ENCODE assay signal across 8 cellular contexts in genomic region chr2:74391580-74392448, GRCh38. TPM values are rescaled to one million over a fixed set of nuclear protein-coding genes. Genes with fewer than 3 reads are reported as not detected.
DNase-seq lines count a peak whose midpoint lies in the region; ATAC-seq, FAIRE-seq and TF ChIP-seq lines count a peak whose summit lies in the region.

No MANE protein-coding gene starts in this region.

- H3K9me2 ChIP-seq in PC-3 (replicated peaks; ENCODE audit: low read length): no peaks in the 10 kb centered on the region

- H2AFZ ChIP-seq in PC-3 (ENCODE audit: low read length): peak overlapping the region; percentile 93

- peaks cover 5% of the 10 kb centered on the region for H3K27me3 Mint-ChIP-seq in activated T-cell treated with anti-CD3 and anti-CD28 coated beads, Interleukin-2, amount 50 U/mL, for 24 hours

- H4K20me1 ChIP-seq in PC-3 (ENCODE audit: low read length): no peaks in the 10 kb centered on the region

- H3K4me3 ChIP-seq in Jurkat, Clone E6-1 (ENCODE audit: low read length): peak overlapping the region; percentile 96
- H3K4me3 ChIP-seq in PC-3 (ENCODE audit: low read length) (peak overlapping the region; percentile 92), muscle layer of duodenum (ENCODE audit: low read depth in 1 of 2, low read length in 2 of 2) (peak overlapping the region; percentile 72 to 76)

- no peaks in the 10 kb centered on the region for H3F3A ChIP-seq in PC-3 (ENCODE audit: low read length, unreplicated experiment)

- H3K9me3 ChIP-seq in PC-3 (ENCODE audit: low read length): no peaks in the 10 kb centered on the region
- no peaks in the 10 kb centered on the region for H3K9me3 ChIP-seq in muscle layer of duodenum (ENCODE audit: control insufficient read depth in 1 of 2, low read length in 2 of 2)

- H3K27me3 ChIP-seq in PC-3 (ENCODE audit: low read length) (no peaks in the 10 kb centered on the region), muscle layer of duodenum (ENCODE audit: low read depth, low read length) (no peaks in the 10 kb centered on the region)

- H3K9ac ChIP-seq in PC-3 (ENCODE audit: low read length): peak overlapping the region; percentile 88

- no TSS peak for BruUV-seq in PC-3 (replicated peaks; lab: Mats Ljungman, UMichigan)

- POLR2A ChIA-PET in PC-3 (lab: Charles Lee; ENCODE audit: unreplicated experiment): interaction anchor here (0.6 to 1.0 kb wide), 3 partner anchors 40 to 695 kb away, joined by 3 to 5 read pairs (median 4); no protein-coding TSS in a partner anchor

- peak overlapping the region; percentile 99 for H3K4me2 ChIP-seq in PC-3 (ENCODE audit: low read length)

- H3K36me3 ChIP-seq in PC-3 (ENCODE audit: low read depth, low read length) (no peaks in the 10 kb centered on the region), muscle layer of duodenum (ENCODE audit: control insufficient read depth in 1 of 2, insufficient read depth in 2 of 2, low read length in 2 of 2) (no peaks in the 10 kb centered on the region)

- no peak overlapping the region for H3K4me3 Mint-ChIP-seq in activated T-cell treated with anti-CD3 and anti-CD28 coated beads, Interleukin-2, amount 50 U/mL, for 24 hours

- DNase-seq in D721Med (ENCODE audit: insufficient read length, low spot score) (peak; percentile 70), PC-3 (peak; percentile 89)
- peak; percentile 93 for DNase-seq in Jurkat, Clone E6-1 (ENCODE audit: low read depth, low spot score)
- peak; percentile 98 for DNase-seq in activated T-cell treated with anti-CD3 and anti-CD28 coated beads, Interleukin-2, amount 50 U/mL, for 24 hours
- DNase-seq in stimulated activated CD8-positive, alpha-beta memory T cell treated with anti-CD3 and anti-CD28 coated beads, Interleukin-7, amount 100 ng/mL, for 4 hours (ENCODE audit: low read depth in 2 of 2): peak; percentile 86 to 91

- intact Hi-C loops in PC-3 (cut with micrococcal nuclease): no loop called here

- H3K27ac ChIP-seq in PC-3 (ENCODE audit: low read length) (peak overlapping the region; percentile 63), muscle layer of duodenum (ENCODE audit: low read length) (peak overlapping the region; percentile 86)

- CTCF ChIA-PET in PC-3 (lab: Charles Lee): interaction anchor here (0.5 to 0.6 kb wide), 2 partner anchors 99 to 1059 kb away, joined by 3 to 4 read pairs; no protein-coding TSS in a partner anchor

- FAIRE-seq in D721Med (lab: Jason Lieb, UNC): peak; percentile 21

- H3K79me2 ChIP-seq in PC-3 (ENCODE audit: low read length): peaks cover 47% of the 10 kb centered on the region

- H3K4me1 ChIP-seq in PC-3 (ENCODE audit: insufficient read depth, low read length): peaks cover 21% of the 10 kb centered on the region
- H3K4me1 ChIP-seq in muscle layer of duodenum (ENCODE audit: control insufficient read depth in 1 of 2, insufficient read depth in 2 of 2, low read length in 2 of 2): peaks cover 14 to 30% of the 10 kb centered on the region in 2 donors

- H3K9me3 Mint-ChIP-seq in activated T-cell treated with anti-CD3 and anti-CD28 coated beads, Interleukin-2, amount 50 U/mL, for 24 hours: no peaks in the 10 kb centered on the region

- peak overlapping the region; percentile 100 for H3K27ac Mint-ChIP-seq in activated T-cell treated with anti-CD3 and anti-CD28 coated beads, Interleukin-2, amount 50 U/mL, for 24 hours

- peaks cover 7% of the 10 kb centered on the region for H3K4me1 Mint-ChIP-seq in activated T-cell treated with anti-CD3 and anti-CD28 coated beads, Interleukin-2, amount 50 U/mL, for 24 hours (ENCODE audit: low read depth)

- TF ChIP-seq CTCF in D721Med (IDR thresholded peaks at IDR 0.05; ENCODE audit: insufficient read depth, missing control alignments) (peak; percentile 99), PC-3 (conservative IDR thresholded peaks at IDR 0.05; ENCODE audit: low read depth, low read length) (peak; percentile 97)

- peaks cover 6% of the 10 kb centered on the region for H3K36me3 Mint-ChIP-seq in activated T-cell treated with anti-CD3 and anti-CD28 coated beads, Interleukin-2, amount 50 U/mL, for 24 hours (ENCODE audit: low read depth)

- ATAC-seq in GM21447 (IDR thresholded peaks at IDR 0.05; ENCODE audit: unreplicated experiment) (peak; percentile 76), PC-3 (peak; percentile 84), esophagus mucosa (peak; percentile 93)

RNA-seq across cellular contexts. Expression of gene DCTN1, which starts 11.7 kb away (rescaled TPM):
- polyA plus RNA-seq in Jurkat, Clone E6-1 (2012; ENCODE audit: insufficient read depth, insufficient read length): 167 TPM
- total RNA-seq in PC-3 (2014; rRNA removed): 67.8 and 91.0 TPM in 2 replicates
- 86.4 TPM for total RNA-seq in esophagus mucosa

RNA-seq across cellular contexts. Expression of gene C2orf81, which starts 29.6 kb away (rescaled TPM):
- polyA plus RNA-seq in Jurkat, Clone E6-1 (2012; ENCODE audit: insufficient read depth, insufficient read length): 3.7 TPM
- total RNA-seq in PC-3 (2014; rRNA removed) (1.6 and 2.4 TPM in 2 replicates), esophagus mucosa (0.56 TPM)

RNA-seq across cellular contexts. Expression of gene WDR54, which starts 29.7 kb away (rescaled TPM):
- 108 TPM for polyA plus RNA-seq in Jurkat, Clone E6-1 (2012; ENCODE audit: insufficient read depth, insufficient read length)
- total RNA-seq in PC-3 (2014; rRNA removed): 38.8 and 41.0 TPM in 2 replicates
- 4.3 TPM for total RNA-seq in esophagus mucosa

RNA-seq across cellular contexts. Expression of gene SLC4A5, which starts 48.6 kb away (rescaled TPM):
- polyA plus RNA-seq in Jurkat, Clone E6-1 (2012; ENCODE audit: insufficient read depth, insufficient read length): 0.65 TPM
- total RNA-seq in PC-3 (2014; rRNA removed): 0.40 and 2.4 TPM in 2 replicates
- total RNA-seq in esophagus mucosa: 0.56 TPM

RNA-seq across cellular contexts. Expression of gene RTKN, which starts 49.9 kb away (rescaled TPM):
- 2.0 TPM for polyA plus RNA-seq in Jurkat, Clone E6-1 (2012; ENCODE audit: insufficient read depth, insufficient read length)
- total RNA-seq in PC-3 (2014; rRNA removed) (90.5 and 138 TPM in 2 replicates), esophagus mucosa (18.3 TPM)

Comparison
In these comparisons a context has a peak if more than half of its experiments do, and no peak if none do; other contexts are left out.
1. Peak in every context shown above with its lines: DNase-seq, ATAC-seq, H3K4me3 ChIP-seq and H3K27ac ChIP-seq.